In the genomic region with DNA sequence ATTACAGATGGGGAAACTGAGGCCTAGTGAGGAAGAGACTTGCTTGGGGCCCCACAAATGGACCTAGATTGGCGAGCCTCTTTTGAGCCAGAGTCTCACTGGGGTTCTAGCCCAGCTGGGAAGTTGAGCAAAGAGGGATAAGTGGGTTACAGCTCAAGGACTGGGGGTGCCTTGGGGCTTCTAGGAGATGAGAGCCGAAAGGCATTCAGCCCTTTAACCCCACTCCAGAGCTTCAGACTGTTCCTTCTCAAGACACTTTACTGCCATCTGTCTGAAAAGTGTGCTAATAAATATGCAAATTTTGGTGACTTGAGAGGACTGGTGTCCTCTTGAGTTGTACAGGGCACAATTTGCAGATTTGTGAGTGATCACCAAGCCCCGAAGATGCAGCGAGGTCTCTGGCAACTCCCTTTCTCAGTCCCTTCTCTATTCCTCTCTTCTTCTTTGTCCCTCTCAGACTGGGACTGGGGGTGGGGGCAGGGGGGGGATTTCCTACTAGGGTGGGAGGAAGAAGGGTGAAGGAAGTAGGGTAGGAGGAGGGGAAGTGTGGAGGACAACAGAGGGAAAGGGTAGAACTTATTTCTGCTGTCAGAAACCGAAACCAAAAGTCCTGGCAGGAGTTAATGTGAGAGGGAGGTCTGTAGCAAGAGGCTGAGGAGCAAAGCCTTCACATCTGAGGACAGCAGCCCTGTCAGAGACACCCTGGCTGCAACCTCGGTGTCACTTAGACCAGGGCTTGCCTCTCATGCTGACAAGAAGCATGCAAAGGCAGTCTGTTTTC, we compare ENCODE assay signal across 1 cellular context.
TF ChIP-seq lines count a peak whose summit lies in the region.

No MANE protein-coding gene starts in this region.

TF ChIP-seq in liver, 16 proteins besides CTCF, POLR2A, EP300 and RAD21 (continued from another document):
- TF ChIP-seq, protein P1, sequence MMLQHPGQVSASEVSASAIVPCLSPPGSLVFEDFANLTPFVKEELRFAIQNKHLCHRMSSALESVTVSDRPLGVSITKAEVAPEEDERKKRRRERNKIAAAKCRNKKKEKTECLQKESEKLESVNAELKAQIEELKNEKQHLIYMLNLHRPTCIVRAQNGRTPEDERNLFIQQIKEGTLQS (IDR thresholded peaks at IDR 0.05), result no peak
- TF ChIP-seq TAF1 (conservative IDR thresholded peaks at IDR 0.05) (no peak), HNF4G (IDR thresholded peaks at IDR 0.05) (no peak), JUND (IDR thresholded peaks at IDR 0.05) (no peak), FOXA1 (IDR thresholded peaks at IDR 0.05) (no peak), SP1 (IDR thresholded peaks at IDR 0.05) (no peak), HNF4A (conservative IDR thresholded peaks at IDR 0.05) (no peak), EGR1 (IDR thresholded peaks at IDR 0.05; ENCODE audit: low read depth in 2 of 2) (no peak), FOXA2 (IDR thresholded peaks at IDR 0.05) (no peak), YY1 (IDR thresholded peaks at IDR 0.05) (no peak)
- TF ChIP-seq, protein P2, sequence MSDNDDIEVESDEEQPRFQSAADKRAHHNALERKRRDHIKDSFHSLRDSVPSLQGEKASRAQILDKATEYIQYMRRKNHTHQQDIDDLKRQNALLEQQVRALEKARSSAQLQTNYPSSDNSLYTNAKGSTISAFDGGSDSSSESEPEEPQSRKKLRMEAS (IDR thresholded peaks at IDR 0.05), result no peak
- TF ChIP-seq, protein P3, sequence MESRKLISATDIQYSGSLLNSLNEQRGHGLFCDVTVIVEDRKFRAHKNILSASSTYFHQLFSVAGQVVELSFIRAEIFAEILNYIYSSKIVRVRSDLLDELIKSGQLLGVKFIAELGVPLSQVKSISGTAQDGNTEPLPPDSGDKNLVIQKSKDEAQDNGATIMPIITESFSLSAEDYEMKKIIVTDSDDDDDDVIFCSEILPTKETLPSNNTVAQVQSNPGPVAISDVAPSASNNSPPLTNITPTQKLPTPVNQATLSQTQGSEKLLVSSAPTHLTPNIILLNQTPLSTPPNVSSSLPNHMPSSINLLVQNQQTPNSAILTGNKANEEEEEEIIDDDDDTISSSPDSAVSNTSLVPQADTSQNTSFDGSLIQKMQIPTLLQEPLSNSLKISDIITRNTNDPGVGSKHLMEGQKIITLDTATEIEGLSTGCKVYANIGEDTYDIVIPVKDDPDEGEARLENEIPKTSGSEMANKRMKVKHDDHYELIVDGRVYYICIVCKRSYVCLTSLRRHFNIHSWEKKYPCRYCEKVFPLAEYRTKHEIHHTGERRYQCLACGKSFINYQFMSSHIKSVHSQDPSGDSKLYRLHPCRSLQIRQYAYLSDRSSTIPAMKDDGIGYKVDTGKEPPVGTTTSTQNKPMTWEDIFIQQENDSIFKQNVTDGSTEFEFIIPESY (IDR thresholded peaks at IDR 0.05), result no peak
TF ChIP-seq in liver: peak in this region for 0.
